24 cellular contexts compared by ENCODE assay signal in the genomic region with DNA sequence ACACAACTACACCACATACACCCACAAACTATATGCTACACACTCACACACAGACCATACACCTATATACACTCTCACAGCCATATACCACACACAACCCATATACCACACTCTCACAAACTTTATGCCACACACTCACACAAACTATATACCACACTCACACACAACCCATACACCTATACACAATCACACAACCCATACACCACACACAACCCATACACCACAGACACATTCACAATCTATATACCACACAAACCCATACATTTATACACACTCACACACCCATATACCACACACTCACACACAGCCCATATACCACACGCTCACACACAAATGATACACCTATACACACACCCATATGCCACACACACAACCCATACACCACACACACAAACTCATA.
"Had no signal": no experiment of that assay in that cellular context is flagged by ENCODE, and none has a peak within 500 bp of the region (broad histone marks: within the 10 kb centered on the region; RNA-seq: fewer than 3 reads in every experiment).

No MANE protein-coding gene starts in this region.

- H3K9ac ChIP-seq: neural progenitor cell had no signal

- H3K4me1 Mint-ChIP-seq: central memory CD8-positive, alpha-beta T cell; neural progenitor cell had no signal

- H3K36me3 ChIP-seq: breast epithelium, colonic mucosa, esophagus squamous epithelium, gastrocnemius medialis, neural progenitor cell, thoracic aorta, vagina had no signal

- H2AFZ ChIP-seq: neural progenitor cell had no signal

- H3K27ac ChIP-seq: breast epithelium, colonic mucosa, esophagus squamous epithelium, gastrocnemius medialis, neural progenitor cell, thoracic aorta, vagina had no signal

- H3K4me2 ChIP-seq: neural progenitor cell had no signal

- H3K9me3 ChIP-seq: breast epithelium, colonic mucosa, esophagus squamous epithelium, gastrocnemius medialis, thoracic aorta, vagina had no signal

- H3K27me3 ChIP-seq: colonic mucosa, esophagus squamous epithelium, neural progenitor cell, vagina had no signal

- ATAC-seq: activated naive CD4-positive, alpha-beta T cell treated with anti-CD3 and anti-CD28 coated beads, Interleukin-2, amount 50 U/mL, for 72 hours; activated T-helper 17 cell treated with anti-CD3 and anti-CD28 coated beads, Interleukin-2, amount 50 U/mL, for 72 hours; gastrocnemius medialis; naive thymus-derived CD8-positive, alpha-beta T cell; sciatic nerve; stimulated activated effector memory CD8-positive, alpha-beta T cell treated with anti-CD3 and anti-CD28 coated beads, Interleukin-12 subunit alpha, Interleukin-12 subunit beta, amount 100 ng/mL, for 72 hours had no signal

- H3K4me3 ChIP-seq: breast epithelium, colonic mucosa, esophagus squamous epithelium, gastrocnemius medialis, neural progenitor cell, thoracic aorta, vagina had no signal

- H3K4me1 ChIP-seq: breast epithelium, colonic mucosa, esophagus squamous epithelium, gastrocnemius medialis, neural progenitor cell, vagina had no signal

- H3K9me3 Mint-ChIP-seq: activated T-helper 17 cell treated with anti-CD3 and anti-CD28 coated beads, Interleukin-2, amount 50 U/mL, for 72 hours; central memory CD8-positive, alpha-beta T cell; naive thymus-derived CD8-positive, alpha-beta T cell; stimulated activated effector memory CD8-positive, alpha-beta T cell treated with anti-CD3 and anti-CD28 coated beads, Interleukin-12 subunit alpha, Interleukin-12 subunit beta, amount 100 ng/mL, for 72 hours had no signal

- H3K27ac Mint-ChIP-seq: activated CD4-positive, alpha-beta memory T cell treated with anti-CD3 and anti-CD28 coated beads for 36 hours; activated naive CD4-positive, alpha-beta T cell treated with anti-CD3 and anti-CD28 coated beads, Interleukin-2, amount 50 U/mL, for 72 hours; activated T-cell treated with anti-CD3 and anti-CD28 coated beads, Interleukin-2, amount 50 U/mL, for 24 hours; activated T-helper 17 cell treated with anti-CD3 and anti-CD28 coated beads, Interleukin-2, amount 50 U/mL, for 72 hours; neural progenitor cell; stimulated activated effector memory CD8-positive, alpha-beta T cell treated with anti-CD3 and anti-CD28 coated beads, Interleukin-12 subunit alpha, Interleukin-12 subunit beta, amount 100 ng/mL, for 72 hours; type B pancreatic cell had no signal

- H3K4me3 Mint-ChIP-seq: activated CD4-positive, alpha-beta memory T cell treated with anti-CD3 and anti-CD28 coated beads for 36 hours; activated T-cell treated with anti-CD3 and anti-CD28 coated beads, Interleukin-2, amount 50 U/mL, for 24 hours; activated T-helper 17 cell treated with anti-CD3 and anti-CD28 coated beads, Interleukin-2, amount 50 U/mL, for 72 hours; central memory CD8-positive, alpha-beta T cell; naive thymus-derived CD8-positive, alpha-beta T cell; neural progenitor cell; stimulated activated effector memory CD8-positive, alpha-beta T cell treated with anti-CD3 and anti-CD28 coated beads, Interleukin-12 subunit alpha, Interleukin-12 subunit beta, amount 100 ng/mL, for 72 hours; type B pancreatic cell had no signal

- H3K36me3 Mint-ChIP-seq: activated CD4-positive, alpha-beta memory T cell treated with anti-CD3 and anti-CD28 coated beads for 36 hours; activated naive CD4-positive, alpha-beta T cell treated with anti-CD3 and anti-CD28 coated beads, Interleukin-2, amount 50 U/mL, for 72 hours; naive thymus-derived CD8-positive, alpha-beta T cell; stimulated activated effector memory CD8-positive, alpha-beta T cell treated with anti-CD3 and anti-CD28 coated beads, Interleukin-12 subunit alpha, Interleukin-12 subunit beta, amount 100 ng/mL, for 72 hours had no signal

- DNase-seq: activated CD4-positive, alpha-beta memory T cell treated with anti-CD3 and anti-CD28 coated beads for 36 hours; activated CD4-positive, alpha-beta T cell treated with anti-CD3 and anti-CD28 coated beads for 48 hours; activated CD4-positive, CD25-positive, alpha-beta regulatory T cell; activated T-cell treated with anti-CD3 and anti-CD28 coated beads, Interleukin-2, amount 50 U/mL, for 24 hours; colonic mucosa; esophagus squamous epithelium; gastrocnemius medialis; head of caudate nucleus; hypothalamus; mesendoderm; naive thymus-derived CD8-positive, alpha-beta T cell; small intestine; stimulated activated CD4-positive, alpha-beta T cell treated with anti-CD3 and anti-CD28 coated beads, Interleukin-2, amount 100 ng/mL, for 24 hours; T-helper 1 cell had no signal

- H3K27me3 Mint-ChIP-seq: activated CD4-positive, alpha-beta memory T cell treated with anti-CD3 and anti-CD28 coated beads for 36 hours; activated T-cell treated with anti-CD3 and anti-CD28 coated beads, Interleukin-2, amount 50 U/mL, for 24 hours; type B pancreatic cell had no signal
